Comparison of ENCODE assay signal across 20 cellular contexts in genomic region chr2:209682646-209683045, GRCh38.
DNase-seq lines count a peak whose midpoint lies in the region; ATAC-seq, FAIRE-seq and TF ChIP-seq lines count a peak whose summit lies in the region.
"Had no signal": no experiment of that assay in that cellular context is flagged by ENCODE, and none has a peak within 500 bp of the region (broad histone marks: within the 10 kb centered on the region; RNA-seq: fewer than 3 reads in every experiment).

No MANE protein-coding gene starts in this region.

- peak; percentile 94 for FAIRE-seq in D721Med (lab: Jason Lieb, UNC)
- FAIRE-seq: GM12878, GM19239 had no signal

- WGBS in ectodermal cell, 2 experiments, result 84 to 89% methylated on average over 3 to 4 of the region's 4 CpGs
- no CpG with 5 or more reads among the region's 4 CpGs for WGBS in neuronal stem cell (ENCODE audit: extremely low coverage in 2 of 2, insufficient read length in 2 of 2, insufficient replicate concordance in 1 of 2), 2 donors
- WGBS in gastroesophageal sphincter (ENCODE audit: low coverage in 1 of 2), 2 donors, result 67 to 78% methylated on average over 4 of the region's 4 CpGs

- H2AK5ac ChIP-seq in neuronal stem cell (ENCODE audit: low read depth, low read length), result no peak overlapping the region

- no peak overlapping the region for H2BK12ac ChIP-seq in neuronal stem cell (ENCODE audit: low read length)

- no peak overlapping the region for H2BK15ac ChIP-seq in neuronal stem cell (ENCODE audit: low read length)

- no peak for DNase-seq in D721Med (ENCODE audit: insufficient read length, low spot score)
- peak; percentile 97 for DNase-seq in NCI-H82 (lab: John Stamatoyannopoulos, UW)
- DNase-seq in neuronal stem cell (ENCODE audit: low spot score), result no peak
- no peak for DNase-seq in activated naive CD4-positive, alpha-beta T cell treated with Interleukin-2 at 50 U/mL for 16 hours
- DNase-seq in activated T-cell treated with anti-CD3 and anti-CD28 coated beads, Interleukin-2, amount 50 U/mL, for 1 hour, result no peak
- DNase-seq: 8988T; Calu3; CD8-positive, alpha-beta T cell; DMS 273 treated with DMSO at 0.1 percent for 48 hours; DMS53; DND-41; EL; IMR-90 had no signal

- no peak for TF ChIP-seq EP300 in gastroesophageal sphincter (IDR thresholded peaks at IDR 0.05)

- H2AFZ ChIP-seq in neuronal stem cell (ENCODE audit: low read length), result no peak overlapping the region

- peaks cover 6% of the 10 kb centered on the region for H3K4me1 ChIP-seq in ectodermal cell (ENCODE audit: control insufficient read depth, insufficient read depth, low read length)
- H3K4me1 ChIP-seq in neuronal stem cell (ENCODE audit: control insufficient read depth in 2 of 2, insufficient read depth in 1 of 2, low read depth in 1 of 2, low read length in 2 of 2), result peaks cover 6 to 9% of the 10 kb centered on the region in 2 donors
- H3K4me1 ChIP-seq in gastroesophageal sphincter, result no peaks in the 10 kb centered on the region
- H3K4me1 ChIP-seq: BLaER1 treated with 17β-estradiol and CSF1 and Interleukin-3, amounts not matched to agents 10 nM and 100 nM; HAP-1 had no signal

- no peak overlapping the region for H3K23ac ChIP-seq in neuronal stem cell (ENCODE audit: low read depth, low read length, poor library complexity)

- H3K27ac ChIP-seq in ectodermal cell (ENCODE audit: insufficient read depth, low read depth, low read length, poor library complexity, severe bottlenecking) (peak overlapping the region; percentile 65), neuronal stem cell (replicated peaks; ENCODE audit: low read length) (peak overlapping the region; percentile 28), gastroesophageal sphincter (no peak overlapping the region)
- H3K27ac ChIP-seq: BLaER1 treated with 17β-estradiol and CSF1 and Interleukin-3, amounts not matched to agents 10 nM and 100 nM had no signal

- no peak overlapping the region for H3K14ac ChIP-seq in neuronal stem cell (ENCODE audit: low read length)

- no peak for ATAC-seq in gastroesophageal sphincter
- ATAC-seq in HG02678 (IDR thresholded peaks at IDR 0.05; ENCODE audit: unreplicated experiment), result no peak
- ATAC-seq: CD8-positive, alpha-beta T cell; GM12878 had no signal

- H3K36me3 ChIP-seq in ectodermal cell (ENCODE audit: control insufficient read depth, insufficient read depth, low read length) (peaks cover 10% of the 10 kb centered on the region), neuronal stem cell (replicated peaks in 1 of 2; ENCODE audit: control insufficient read depth in 2 of 2, insufficient read depth in 2 of 2, low read length in 2 of 2) (peaks cover 12 to 99% of the 10 kb centered on the region in 2 donors), gastroesophageal sphincter (no peaks in the 10 kb centered on the region)
- H3K36me3 ChIP-seq: BLaER1 treated with 17β-estradiol and CSF1 and Interleukin-3, amounts not matched to agents 10 nM and 100 nM; HAP-1 had no signal

- no peaks in the 10 kb centered on the region for H3K9me3 ChIP-seq in ectodermal cell (ENCODE audit: control insufficient read depth, low read length)
- no peaks in the 10 kb centered on the region for H3K9me3 ChIP-seq in neuronal stem cell (replicated peaks in 1 of 2; ENCODE audit: control insufficient read depth in 2 of 2, insufficient read depth in 1 of 2, low read depth in 1 of 2, low read length in 2 of 2)
- no peaks in the 10 kb centered on the region for H3K9me3 ChIP-seq in gastroesophageal sphincter
- H3K9me3 ChIP-seq: BLaER1 treated with 17β-estradiol and CSF1 and Interleukin-3, amounts not matched to agents 10 nM and 100 nM; HAP-1 had no signal

- H4K91ac ChIP-seq in neuronal stem cell (ENCODE audit: low read depth, low read length, poor library complexity), result no peak overlapping the region

- TF ChIP-seq CTCF in D721Med (IDR thresholded peaks at IDR 0.05; ENCODE audit: insufficient read depth, missing control alignments) (no peak), gastroesophageal sphincter (IDR thresholded peaks at IDR 0.05) (no peak)

- no peak overlapping the region for H3K9ac ChIP-seq in neuronal stem cell (ENCODE audit: low read depth, low read length, poor library complexity)
- H3K9ac ChIP-seq: BLaER1 treated with 17β-estradiol and CSF1 and Interleukin-3, amounts not matched to agents 10 nM and 100 nM had no signal

- H3K4me3 ChIP-seq in ectodermal cell (ENCODE audit: insufficient read depth, low read depth, low read length) (no peak overlapping the region), neuronal stem cell (ENCODE audit: low read length in 2 of 2) (no peak overlapping the region), gastroesophageal sphincter (no peak overlapping the region)
- H3K4me3 ChIP-seq: BLaER1 treated with 17β-estradiol and CSF1 and Interleukin-3, amounts not matched to agents 10 nM and 100 nM; GM12878; HAP-1 had no signal

- no peak overlapping the region for H3K18ac ChIP-seq in neuronal stem cell (ENCODE audit: low read length)

- TF ChIP-seq POLR2A in gastroesophageal sphincter (IDR thresholded peaks at IDR 0.05), result no peak

- H3K27me3 ChIP-seq in ectodermal cell (ENCODE audit: control insufficient read depth, insufficient read depth, low read length, poor library complexity, severe bottlenecking) (no peaks in the 10 kb centered on the region), neuronal stem cell (ENCODE audit: control insufficient read depth in 3 of 3, insufficient read depth in 3 of 3, low read depth in 1 of 3, low read length in 3 of 3) (no peaks in the 10 kb centered on the region), gastroesophageal sphincter (no peaks in the 10 kb centered on the region)
- H3K27me3 ChIP-seq: BLaER1 treated with 17β-estradiol and CSF1 and Interleukin-3, amounts not matched to agents 10 nM and 100 nM had no signal

- no peak overlapping the region for H3K4me2 ChIP-seq in neuronal stem cell (ENCODE audit: insufficient read depth, low read length, poor library complexity, severe bottlenecking)
- H3K4me2 ChIP-seq: BLaER1 treated with 17β-estradiol and CSF1 and Interleukin-3, amounts not matched to agents 10 nM and 100 nM had no signal

- H3K4ac ChIP-seq in neuronal stem cell (ENCODE audit: low read length), result no peak overlapping the region

- no peak overlapping the region for H4K8ac ChIP-seq in neuronal stem cell (ENCODE audit: low read depth, low read length)

- H2BK120ac ChIP-seq in neuronal stem cell (ENCODE audit: low read depth, low read length), result no peak overlapping the region

- no peak overlapping the region for H2BK5ac ChIP-seq in neuronal stem cell (ENCODE audit: low read length)

- peaks cover 3% of the 10 kb centered on the region for H3K79me1 ChIP-seq in neuronal stem cell (ENCODE audit: low read depth, low read length)

Comparison
In these comparisons a context has a peak if more than half of its experiments do, and no peak if none do; other contexts are left out.
1. H3K27ac ChIP-seq: peak in ectodermal cell (single experiment) and neuronal stem cell (single experiment); none in gastroesophageal sphincter (0 of 4).